1 cellular context compared by ENCODE assay signal in genomic region chrX:18875256-18875878, GRCh38.
TF ChIP-seq lines count a peak whose summit lies in the region.

No MANE protein-coding gene starts in this region.

TF ChIP-seq in SK-N-SH, 30 proteins besides CTCF, POLR2A, EP300 and RAD21 (continued from another document):
- TF ChIP-seq REST (IDR thresholded peaks at IDR 0.05; ENCODE audit: low read depth, low read length), result no peak
- TF ChIP-seq RCOR1 (IDR thresholded peaks at IDR 0.05; ENCODE audit: low read length), result no peak
- no peak for TF ChIP-seq USF2 (IDR thresholded peaks at IDR 0.05; ENCODE audit: borderline replicate concordance, low read depth, low read length)
- no peak for TF ChIP-seq GABPA (IDR thresholded peaks at IDR 0.05; ENCODE audit: low read depth)
- TF ChIP-seq FOSL2 (IDR thresholded peaks at IDR 0.05; ENCODE audit: borderline replicate concordance, low read depth), result no peak
- TF ChIP-seq GATA2 (CRISPR knock-in tag; IDR thresholded peaks at IDR 0.05), result no peak
- TF ChIP-seq FOXM1 (IDR thresholded peaks at IDR 0.05; ENCODE audit: low read depth), result no peak
- TF ChIP-seq USF1 (IDR thresholded peaks at IDR 0.05; ENCODE audit: borderline replicate concordance, low read depth), result no peak
- TF ChIP-seq NRF1 (IDR thresholded peaks at IDR 0.05; ENCODE audit: low read depth, low read length), result no peak
- TF ChIP-seq TEAD4 (IDR thresholded peaks at IDR 0.05; ENCODE audit: borderline replicate concordance, insufficient read depth), result no peak
- no peak for TF ChIP-seq CHD2 (IDR thresholded peaks at IDR 0.05; ENCODE audit: low read length, partially characterized antibody)
- no peak for TF ChIP-seq FOXJ3 (CRISPR knock-in tag; IDR thresholded peaks at IDR 0.05)
- no peak for TF ChIP-seq TAF1 (IDR thresholded peaks at IDR 0.05; ENCODE audit: borderline replicate concordance, low read depth, low read length)
- no peak for TF ChIP-seq NFIC (IDR thresholded peaks at IDR 0.05; ENCODE audit: borderline replicate concordance)
- TF ChIP-seq ZBTB33 (IDR thresholded peaks at IDR 0.05; ENCODE audit: borderline replicate concordance, low read depth), result no peak
